In the genomic region with DNA sequence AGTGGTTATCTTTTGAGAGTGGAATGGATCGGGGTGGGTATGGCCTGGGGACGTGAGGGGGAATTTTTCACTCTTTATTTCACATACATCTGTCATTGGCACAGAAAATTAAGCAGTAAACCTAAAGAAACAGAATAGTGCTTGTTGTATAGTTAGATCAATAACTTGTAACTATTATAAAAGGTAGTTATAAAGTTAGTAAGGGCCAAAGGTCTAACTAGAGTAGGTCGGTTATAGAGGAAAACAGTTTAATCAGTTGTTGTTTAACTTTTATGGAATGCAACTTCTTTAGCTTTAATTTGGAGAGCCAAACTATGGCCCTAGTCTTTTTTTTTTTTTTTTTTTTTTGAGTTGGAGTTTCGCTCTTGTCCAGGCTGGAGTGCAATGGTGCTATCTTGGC, we compare ENCODE assay signal across 16 cellular contexts.
A peak's percentile ranks its signal among the peaks of the same experiment; 100 is the strongest.
DNase-seq lines count a peak whose midpoint lies in the region; ATAC-seq and TF ChIP-seq lines count a peak whose summit lies in the region.
"Had no signal": no experiment of that assay in that cellular context is flagged by ENCODE, and none has a peak within 500 bp of the region (broad histone marks: within the 10 kb centered on the region; RNA-seq: fewer than 3 reads in every experiment).

No MANE protein-coding gene starts in this region.

- H3K9me3 ChIP-seq in Peyer's patch, result no peaks in the 10 kb centered on the region
- H3K9me3 ChIP-seq in mucosa of descending colon, result no peaks in the 10 kb centered on the region

- no peak for DNase-seq in Peyer's patch
- DNase-seq in endothelial cell (ENCODE audit: low spot score), result no peak
- DNase-seq in mucosa of descending colon, result no peak
- DNase-seq in type B pancreatic cell (ENCODE audit: extremely low spot score, unreplicated experiment), result no peak
- no peak for DNase-seq in activated CD4-positive, alpha-beta T cell treated with anti-CD3 and anti-CD28 coated beads for 1 hour
- DNase-seq in HUDEP-2 (lab: John Stamatoyannopoulos, UW; ENCODE audit: unreplicated experiment in 76 of 76), result no peak
- DNase-seq: CD4-positive, alpha-beta memory T cell; DMS79; GOT3; NCI-H1105 treated with DMSO at 0.1 percent for 48 hours; NCI-H1694 treated with DMSO at 0.1 percent for 48 hours; NCI-H345; NK-92 treated with Interleukin-12 subunit alpha and Interleukin-12 subunit beta, amount 100 ng/mL, for 24 hours; RPMI8226 had no signal

- H3K27me3 Mint-ChIP-seq in endothelial cell (ENCODE audit: unreplicated experiment), result no peaks in the 10 kb centered on the region
- H3K27me3 Mint-ChIP-seq in type B pancreatic cell, result no peaks in the 10 kb centered on the region
- H3K27me3 Mint-ChIP-seq: B cell; CD4-positive, alpha-beta memory T cell had no signal

- H3K4me1 Mint-ChIP-seq in endothelial cell (ENCODE audit: unreplicated experiment) (peaks cover 61% of the 10 kb centered on the region), type B pancreatic cell (ENCODE audit: unreplicated experiment) (peaks cover 54% of the 10 kb centered on the region)

- H3K4me3 ChIP-seq in Peyer's patch (peak overlapping the region in 1 of 4 donors; percentile 15), mucosa of descending colon (no peak overlapping the region)

- H3K27me3 ChIP-seq in Peyer's patch, result no peaks in the 10 kb centered on the region

- peaks cover 3 to 47% (median 5%) of the 10 kb centered on the region in 4 donors for H3K4me1 ChIP-seq in Peyer's patch
- H3K4me1 ChIP-seq in mucosa of descending colon (ENCODE audit: low read depth), result peaks cover 47% of the 10 kb centered on the region

- H3K27ac Mint-ChIP-seq in endothelial cell (ENCODE audit: unreplicated experiment) (peak overlapping the region; percentile 92), type B pancreatic cell (peak overlapping the region; percentile 4)
- H3K27ac Mint-ChIP-seq: B cell had no signal

- no peak overlapping the region for H3K4me3 Mint-ChIP-seq in endothelial cell (ENCODE audit: unreplicated experiment)
- no peak overlapping the region for H3K4me3 Mint-ChIP-seq in type B pancreatic cell
- H3K4me3 Mint-ChIP-seq: B cell; CD4-positive, alpha-beta memory T cell had no signal

- intact Hi-C loops in mucosa of descending colon (cut with DNase I, micrococcal nuclease), result loop anchor here in 1 of 2 donors (5.0 to 10.0 kb wide), 2 partner anchors 37 to 54 kb away; no protein-coding TSS in a partner anchor

- H3K36me3 ChIP-seq in Peyer's patch, result no peaks in the 10 kb centered on the region
- H3K36me3 ChIP-seq in mucosa of descending colon (ENCODE audit: low read depth), result no peaks in the 10 kb centered on the region

- peak; percentile 77 for ATAC-seq in mucosa of descending colon
- no peak for ATAC-seq in HG02981 (IDR thresholded peaks at IDR 0.05; ENCODE audit: unreplicated experiment)

- H3K36me3 Mint-ChIP-seq in endothelial cell (ENCODE audit: low read depth, unreplicated experiment) (no peaks in the 10 kb centered on the region), type B pancreatic cell (no peaks in the 10 kb centered on the region)

- no peak for TF ChIP-seq POLR2A in Peyer's patch (IDR thresholded peaks at IDR 0.05)

- TF ChIP-seq CTCF in Peyer's patch (IDR thresholded peaks at IDR 0.05), result no peak
- no peak for TF ChIP-seq CTCF in endothelial cell (IDR thresholded peaks at IDR 0.05; ENCODE audit: unreplicated experiment)
- TF ChIP-seq CTCF in mucosa of descending colon (IDR thresholded peaks at IDR 0.05), result no peak
- no peak for TF ChIP-seq CTCF in type B pancreatic cell (conservative IDR thresholded peaks at IDR 0.05)

- H3K9me3 Mint-ChIP-seq in endothelial cell (ENCODE audit: unreplicated experiment) (no peaks in the 10 kb centered on the region), type B pancreatic cell (no peaks in the 10 kb centered on the region)

- H3K27ac ChIP-seq in Peyer's patch, result peak overlapping the region in 3 of 4 donors; percentile 54 to 80 (median 77)
